14 cellular contexts compared by ENCODE assay signal in genomic region chr7:11751315-11751714, GRCh38.
DNase-seq lines count a peak whose midpoint lies in the region; ATAC-seq and TF ChIP-seq lines count a peak whose summit lies in the region.
"Had no signal": no experiment of that assay in that cellular context is flagged by ENCODE, and none has a peak within 500 bp of the region (broad histone marks: within the 10 kb centered on the region; RNA-seq: fewer than 3 reads in every experiment).

No MANE protein-coding gene starts in this region.

- no peak overlapping the region for H3K18ac ChIP-seq in trophoblast cell (ENCODE audit: low read length)

- no peak overlapping the region for H2AK5ac ChIP-seq in trophoblast cell (ENCODE audit: low read length)

- in situ Hi-C loops in mammary epithelial cell (cut with MboI; ENCODE audit: low sequenced_read_pairs in 2 of 2) (no loop called here), HAP-1 (cut with MboI; ENCODE audit: low sequenced_read_pairs) (no loop called here)

- no peaks in the 10 kb centered on the region for H3K36me3 Mint-ChIP-seq in MCF 10A (ENCODE audit: insufficient read depth, unreplicated experiment)
- H3K36me3 Mint-ChIP-seq: CD4-positive, CD25-positive, alpha-beta regulatory T cell had no signal

- H3K79me1 ChIP-seq in trophoblast cell (ENCODE audit: low read length): peaks cover 10% of the 10 kb centered on the region

- no peaks in the 10 kb centered on the region for H3K4me1 Mint-ChIP-seq in MCF 10A (ENCODE audit: insufficient read depth, unreplicated experiment)
- H3K4me1 Mint-ChIP-seq: CD4-positive, CD25-positive, alpha-beta regulatory T cell had no signal

- ATAC-seq in foreskin keratinocyte: peak; percentile 75
- ATAC-seq: HCT116, K562 had no signal

- H3K9me3 ChIP-seq in mammary epithelial cell (replicated peaks; ENCODE audit: insufficient read depth, low read length) (no peaks in the 10 kb centered on the region), trophoblast cell (ENCODE audit: insufficient read depth, low read depth, low read length) (no peaks in the 10 kb centered on the region), HAP-1 (no peaks in the 10 kb centered on the region)
- H3K9me3 ChIP-seq: BLaER1 treated with 17β-estradiol and CSF1 and Interleukin-3, amounts not matched to agents 10 nM and 100 nM had no signal

- H3K27me3 Mint-ChIP-seq in MCF 10A (ENCODE audit: insufficient read depth, unreplicated experiment): no peaks in the 10 kb centered on the region
- H3K27me3 Mint-ChIP-seq: CD4-positive, CD25-positive, alpha-beta regulatory T cell had no signal

- POLR2A ChIA-PET in MCF 10A (lab: Yijun Ruan, JAX): no interaction called here

- H3K4ac ChIP-seq in trophoblast cell (ENCODE audit: low read depth, low read length): no peak overlapping the region

- no peaks in the 10 kb centered on the region for H3K36me3 ChIP-seq in mammary epithelial cell (ENCODE audit: insufficient read depth, low read length)
- no peaks in the 10 kb centered on the region for H3K36me3 ChIP-seq in trophoblast cell (ENCODE audit: control insufficient read depth in 1 of 2, insufficient read depth in 2 of 2, low read length in 2 of 2)
- H3K36me3 ChIP-seq in HAP-1 (replicated peaks): no peaks in the 10 kb centered on the region
- H3K36me3 ChIP-seq: BLaER1 treated with 17β-estradiol and CSF1 and Interleukin-3, amounts not matched to agents 10 nM and 100 nM had no signal

- TF ChIP-seq CTCF in MCF 10A (IDR thresholded peaks at IDR 0.05; ENCODE audit: unreplicated experiment): no peak
- TF ChIP-seq CTCF in mammary epithelial cell (conservative IDR thresholded peaks at IDR 0.05 in 1 of 2, IDR thresholded peaks at IDR 0.05 in 1 of 2; ENCODE audit: extremely low read depth in 1 of 2, insufficient read depth in 1 of 2, low read depth in 1 of 2, low read length in 2 of 2): no peak
- TF ChIP-seq CTCF in foreskin keratinocyte (conservative IDR thresholded peaks at IDR 0.05): no peak

- no peaks in the 10 kb centered on the region for H3K9me3 Mint-ChIP-seq in MCF 10A (ENCODE audit: unreplicated experiment)

- H4K91ac ChIP-seq in trophoblast cell (ENCODE audit: low read depth, low read length): peak overlapping the region; percentile 8

- no peak overlapping the region for H3K27ac Mint-ChIP-seq in MCF 10A (ENCODE audit: low read depth, unreplicated experiment)
- H3K27ac Mint-ChIP-seq: CD4-positive, CD25-positive, alpha-beta regulatory T cell had no signal

- intact Hi-C loops in MCF 10A (cut with micrococcal nuclease): no loop called here
- intact Hi-C loops in mammary epithelial cell (cut with micrococcal nuclease): no loop called here

- H3K27ac ChIP-seq in mammary epithelial cell (ENCODE audit: insufficient read depth, low read depth, low read length) (no peak overlapping the region), foreskin keratinocyte (no peak overlapping the region), trophoblast cell (ENCODE audit: low read depth, low read length) (peak overlapping the region; percentile 42)
- H3K27ac ChIP-seq: 22Rv1; BLaER1 treated with 17β-estradiol and CSF1 and Interleukin-3, amounts not matched to agents 10 nM and 100 nM; HL-60 had no signal

- peak overlapping the region; percentile 70 for H2BK120ac ChIP-seq in trophoblast cell (ENCODE audit: insufficient read depth, low read length, poor library complexity)

- no peak overlapping the region for H4K8ac ChIP-seq in trophoblast cell (ENCODE audit: low read depth, low read length)

- no peak overlapping the region for H2BK12ac ChIP-seq in trophoblast cell (ENCODE audit: low read length)

- no peak overlapping the region for H3K4me3 Mint-ChIP-seq in MCF 10A (ENCODE audit: unreplicated experiment)
- H3K4me3 Mint-ChIP-seq: CD4-positive, CD25-positive, alpha-beta regulatory T cell had no signal

- no peaks in the 10 kb centered on the region for H3K27me3 ChIP-seq in mammary epithelial cell (ENCODE audit: insufficient read depth, low read length)
- H3K27me3 ChIP-seq in foreskin keratinocyte: no peaks in the 10 kb centered on the region
- H3K27me3 ChIP-seq in trophoblast cell (ENCODE audit: insufficient read depth, low read length): no peaks in the 10 kb centered on the region
- H3K27me3 ChIP-seq in HAP-1 (ENCODE audit: low read depth): no peaks in the 10 kb centered on the region
- H3K27me3 ChIP-seq: BLaER1 treated with 17β-estradiol and CSF1 and Interleukin-3, amounts not matched to agents 10 nM and 100 nM had no signal

- H3K14ac ChIP-seq in trophoblast cell (ENCODE audit: low read length): no peak overlapping the region

- CTCF ChIA-PET in MCF 10A (lab: Yijun Ruan, JAX) (interaction anchor here (0.6 kb wide), 1 partner anchor 1837 kb away, joined by 3 read pairs; no protein-coding TSS in a partner anchor), mammary epithelial cell (lab: Charles Lee; ENCODE audit: low non-redundant PET) (no interaction called here)

- BruUV-seq in MCF 10A (replicated peaks; lab: Mats Ljungman, UMichigan) (no TSS peak), mammary epithelial cell (replicated peaks; lab: Mats Ljungman, UMichigan) (no TSS peak)

- H3K79me2 ChIP-seq in mammary epithelial cell (ENCODE audit: insufficient read depth, low read length) (no peaks in the 10 kb centered on the region), trophoblast cell (ENCODE audit: control insufficient read depth, insufficient read depth, low read length, poor library complexity) (no peaks in the 10 kb centered on the region)

- H2BK5ac ChIP-seq in trophoblast cell (ENCODE audit: low read depth, low read length, poor library complexity): peak overlapping the region; percentile 13

- no peaks in the 10 kb centered on the region for H4K20me1 ChIP-seq in mammary epithelial cell (ENCODE audit: insufficient read depth, low read length)
- H4K20me1 ChIP-seq: BLaER1 treated with 17β-estradiol and CSF1 and Interleukin-3, amounts not matched to agents 10 nM and 100 nM had no signal

- no peak overlapping the region for H4K12ac ChIP-seq in trophoblast cell (ENCODE audit: low read depth, low read length)

- DNase-seq in MCF 10A (ENCODE audit: unreplicated experiment) (peak; percentile 8), mammary epithelial cell (no peak), foreskin keratinocyte (no peak), trophoblast cell (peak; percentile 19 to 45), 8988T (no peak), DMS79 treated with DMSO at 0.1 percent for 48 hours (lab: John Stamatoyannopoulos, UW) (no peak), HAP-1 (ENCODE audit: low spot score in 2 of 2) (no peak)
- DNase-seq: ACHN; CD4-positive, CD25-positive, alpha-beta regulatory T cell had no signal

- no peak overlapping the region for H2AFZ ChIP-seq in mammary epithelial cell (ENCODE audit: low read depth, low read length)
- no peak overlapping the region for H2AFZ ChIP-seq in trophoblast cell (ENCODE audit: insufficient read depth, low read length, poor library complexity)

- dilution Hi-C loops in mammary epithelial cell (cut with HindIII; ENCODE audit: low sequenced_read_pairs): loop anchor here (5.0 kb wide), 1 partner anchor 41 kb away; no protein-coding TSS in a partner anchor

- no peak overlapping the region for H3K23ac ChIP-seq in trophoblast cell (ENCODE audit: low read length)

- H3K9ac ChIP-seq in mammary epithelial cell (ENCODE audit: insufficient read depth, low read length) (no peak overlapping the region), trophoblast cell (ENCODE audit: low read length) (no peak overlapping the region)
- H3K9ac ChIP-seq: BLaER1 treated with 17β-estradiol and CSF1 and Interleukin-3, amounts not matched to agents 10 nM and 100 nM had no signal

- 66% methylated on average over 2 of the region's 2 CpGs for WGBS in mammary epithelial cell (ENCODE audit: low coverage, missing lambda C conversion rate)
- no CpG with 5 or more reads among the region's 2 CpGs for WGBS in trophoblast cell (ENCODE audit: extremely low coverage, insufficient coverage, insufficient read length)

- H3K4me3 ChIP-seq in mammary epithelial cell (replicated peaks in 1 of 3; ENCODE audit: insufficient read depth in 1 of 3, low read depth in 2 of 3, low read length in 3 of 3) (no peak overlapping the region), trophoblast cell (ENCODE audit: low read depth, low read length) (no peak overlapping the region), HAP-1 (no peak overlapping the region)
- H3K4me3 ChIP-seq: BLaER1 treated with 17β-estradiol and CSF1 and Interleukin-3, amounts not matched to agents 10 nM and 100 nM; K562 had no signal

- no peaks in the 10 kb centered on the region for H3K4me1 ChIP-seq in mammary epithelial cell (ENCODE audit: insufficient read depth, low read length)
- no peaks in the 10 kb centered on the region for H3K4me1 ChIP-seq in foreskin keratinocyte
- peaks cover 8 to 10% of the 10 kb centered on the region in 2 experiments for H3K4me1 ChIP-seq in trophoblast cell (ENCODE audit: control insufficient read depth in 1 of 2, insufficient read depth in 2 of 2, low read length in 2 of 2)
- H3K4me1 ChIP-seq in HAP-1: peaks cover 13% of the 10 kb centered on the region
- H3K4me1 ChIP-seq: BLaER1 treated with 17β-estradiol and CSF1 and Interleukin-3, amounts not matched to agents 10 nM and 100 nM had no signal

- H3K4me2 ChIP-seq in mammary epithelial cell (ENCODE audit: insufficient read depth, low read depth, low read length) (no peak overlapping the region), trophoblast cell (ENCODE audit: low read length) (no peak overlapping the region)
- H3K4me2 ChIP-seq: BLaER1 treated with 17β-estradiol and CSF1 and Interleukin-3, amounts not matched to agents 10 nM and 100 nM had no signal

Comparison
In these comparisons a context has a peak if more than half of its experiments do, and no peak if none do; other contexts are left out.
1. DNase-seq: peak in MCF 10A (single experiment) and trophoblast cell (2 of 2); none in mammary epithelial cell (single experiment), foreskin keratinocyte (0 of 2), 8988T (single experiment), DMS79 treated with DMSO at 0.1 percent for 48 hours (single experiment) and HAP-1 (0 of 2).